8 cellular contexts compared by ENCODE assay signal in genomic region chr7:141700848-141701371, GRCh38.
A peak's percentile ranks its signal among the peaks of the same experiment; 100 is the strongest.
DNase-seq lines count a peak whose midpoint lies in the region; ATAC-seq, FAIRE-seq and TF ChIP-seq lines count a peak whose summit lies in the region.

No MANE protein-coding gene starts in this region.

- TF ChIP-seq CTCF in AG04449 (IDR thresholded peaks at IDR 0.05; ENCODE audit: insufficient read depth, low read length, missing control alignments) (no peak), RWPE2 (IDR thresholded peaks at IDR 0.05; ENCODE audit: poor library complexity, severe bottlenecking) (no peak)

- DNase-seq in AG04449 (ENCODE audit: low read depth, low spot score): no peak
- no peak for DNase-seq in GM19239 (ENCODE audit: insufficient read length, low spot score)
- DNase-seq in RWPE2 (ENCODE audit: low spot score): no peak
- no peak for DNase-seq in cerebellar nuclear complex (lab: John Stamatoyannopoulos, UW)
- no peak for DNase-seq in H54 (ENCODE audit: insufficient read length, low spot score)
- DNase-seq in NOMO-1 treated with dmso at 0.1 percent for 144 hours (lab: John Stamatoyannopoulos, UW; ENCODE audit: unreplicated experiment): no peak

- no peak for TF ChIP-seq POLR2A in H54 (IDR thresholded peaks at IDR 0.05; ENCODE audit: low read depth, low read length)

- H3K4me3 ChIP-seq in AG04449 (ENCODE audit: low read depth, low read length): peak overlapping the region; percentile 68
- peak overlapping the region; percentile 15 for H3K4me3 ChIP-seq in RWPE2 (ENCODE audit: severe bottlenecking)
- H3K4me3 ChIP-seq in duodenal mucosa (ENCODE audit: low read depth in 1 of 2, low read length in 2 of 2): peak overlapping the region; percentile 60 to 67
- peak overlapping the region; percentile 45 to 51 for H3K4me3 ChIP-seq in muscle layer of colon (ENCODE audit: low read depth in 1 of 2, low read length in 2 of 2)

- H3K4me1 ChIP-seq in RWPE2 (ENCODE audit: insufficient read depth, poor library complexity, severe bottlenecking): peaks cover 13% of the 10 kb centered on the region
- peaks cover 25 to 31% of the 10 kb centered on the region in 2 donors for H3K4me1 ChIP-seq in duodenal mucosa (ENCODE audit: control insufficient read depth in 1 of 2, insufficient read depth in 2 of 2, low read length in 2 of 2)
- H3K4me1 ChIP-seq in muscle layer of colon (ENCODE audit: insufficient read depth, low read length): peaks cover 25% of the 10 kb centered on the region

- H3K27ac ChIP-seq in RWPE2 (ENCODE audit: poor library complexity, severe bottlenecking) (peak overlapping the region; percentile 20), duodenal mucosa (ENCODE audit: low read depth, low read length) (no peak overlapping the region), muscle layer of colon (ENCODE audit: low read depth, low read length) (peak overlapping the region; percentile 38)

- POLR2A ChIA-PET in AG04449 (lab: Yijun Ruan, JAX): no interaction called here

- no peaks in the 10 kb centered on the region for H3K9me3 ChIP-seq in RWPE2 (ENCODE audit: severe bottlenecking)
- no peaks in the 10 kb centered on the region for H3K9me3 ChIP-seq in duodenal mucosa (ENCODE audit: control insufficient read depth in 1 of 2, low read length in 2 of 2)
- H3K9me3 ChIP-seq in muscle layer of colon (ENCODE audit: low read length): no peaks in the 10 kb centered on the region

- H3K36me3 ChIP-seq in RWPE2 (ENCODE audit: low read depth) (no peaks in the 10 kb centered on the region), duodenal mucosa (ENCODE audit: control insufficient read depth in 1 of 2, insufficient read depth in 2 of 2, low read length in 2 of 2) (no peaks in the 10 kb centered on the region), muscle layer of colon (ENCODE audit: insufficient read depth, low read length) (no peaks in the 10 kb centered on the region)

- CTCF ChIA-PET in AG04449 (lab: Yijun Ruan, JAX): interaction anchor here (0.9 to 5.5 kb wide), 3 partner anchors 11 to 37 kb away, joined by 3 to 35 read pairs (median 4); partner anchors contain the start of gene SSBP1

- ATAC-seq in RWPE2 (ENCODE audit: low read depth): peak; percentile 15; the same call in 2 of the 3 replicates

- H3K27me3 ChIP-seq in RWPE2 (ENCODE audit: insufficient read depth, poor library complexity, severe bottlenecking) (no peaks in the 10 kb centered on the region), duodenal mucosa (ENCODE audit: control insufficient read depth in 1 of 2, insufficient read depth in 2 of 2, low read length in 2 of 2) (no peaks in the 10 kb centered on the region), muscle layer of colon (ENCODE audit: control insufficient read depth in 1 of 2, insufficient read depth in 2 of 2, low read length in 2 of 2) (no peaks in the 10 kb centered on the region)

- H3K9ac ChIP-seq in duodenal mucosa (ENCODE audit: low read depth in 1 of 2, low read length in 2 of 2) (peak overlapping the region; percentile 30 to 45), muscle layer of colon (ENCODE audit: low read length) (peak overlapping the region; percentile 28)

- FAIRE-seq in GM19239 (lab: Jason Lieb, UNC) (peak; percentile 77), H54 (lab: Jason Lieb, UNC) (no peak)

Comparison
In these comparisons a context has a peak if more than half of its experiments do, and no peak if none do; other contexts are left out.
1. H3K4me3 ChIP-seq: peak in every context shown above with its lines; median percentile 68 in AG04449; 64 in duodenal mucosa; 48 in muscle layer of colon; 15 in RWPE2.